ENCODE assay signal across 7 cellular contexts in the genomic region with DNA sequence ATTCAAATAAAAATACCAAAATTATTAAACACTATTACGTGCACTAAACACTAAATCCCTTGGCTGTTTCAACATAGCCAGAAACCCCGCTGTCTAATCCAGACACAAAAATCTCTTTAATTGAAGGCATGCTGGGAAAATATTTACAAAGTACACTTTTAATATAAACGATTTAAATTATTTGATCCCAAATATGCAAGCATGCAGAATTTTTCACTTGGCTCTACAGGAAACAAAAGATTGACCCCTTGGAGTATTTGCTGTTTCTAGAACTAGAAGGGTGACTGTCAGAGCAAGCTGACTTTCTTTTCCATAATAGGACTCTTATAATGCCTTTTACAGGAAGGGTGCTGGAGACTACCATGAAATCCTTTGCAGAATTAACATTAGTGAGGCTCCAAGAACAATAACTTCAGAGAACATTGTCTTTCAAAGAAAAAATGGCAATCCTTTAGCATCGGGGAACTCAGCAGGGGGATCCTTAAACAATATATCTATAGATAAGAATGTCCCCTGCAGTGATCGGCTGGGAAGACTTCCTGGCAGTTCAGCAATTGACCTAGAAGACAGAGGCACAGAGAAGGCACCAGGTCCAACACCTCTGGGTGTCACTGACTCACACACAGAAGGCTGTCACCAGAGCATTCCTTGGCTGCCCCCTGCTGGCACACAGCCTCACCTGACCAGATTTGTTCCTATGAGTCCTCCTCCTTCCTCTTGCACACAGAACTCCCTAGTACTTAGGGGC. TPM values are rescaled to one million over a fixed set of nuclear protein-coding genes. Genes with fewer than 3 reads are reported as not detected.
DNase-seq lines count a peak whose midpoint lies in the region; TF ChIP-seq lines count a peak whose summit lies in the region.

No MANE protein-coding gene starts in this region.

- no peaks in the 10 kb centered on the region for H3K27me3 Mint-ChIP-seq in immature natural killer cell (ENCODE audit: low read depth in 3 of 3)

- peak overlapping the region; percentile 15 to 66 for H3K27ac ChIP-seq in ascending aorta

- H3K4me1 Mint-ChIP-seq in immature natural killer cell, result peaks cover 5 to 6% of the 10 kb centered on the region in 2 donors

- TF ChIP-seq CTCF in GM12875 (IDR thresholded peaks at IDR 0.05; ENCODE audit: borderline replicate concordance, insufficient read depth, low read depth, low read length) (peak; percentile 89), LNCaP clone FGC (IDR thresholded peaks at IDR 0.05; ENCODE audit: control insufficient read depth, extremely low read depth, insufficient read depth) (peak; percentile 92), ascending aorta (IDR thresholded peaks at IDR 0.05) (peak; percentile 9 to 54 (median 51))

- no peak overlapping the region for H3K4me3 ChIP-seq in GM12875 (ENCODE audit: low read depth, low read length)
- H3K4me3 ChIP-seq in LNCaP clone FGC (ENCODE audit: low read depth, low read length), result no peak overlapping the region
- H3K4me3 ChIP-seq in ascending aorta, result no peak overlapping the region

- peaks cover 56 to 62% of the 10 kb centered on the region in 2 donors for H3K36me3 ChIP-seq in ascending aorta

- peaks cover 12 to 22% of the 10 kb centered on the region in 2 donors for H3K4me1 ChIP-seq in ascending aorta

- H3K9me3 ChIP-seq in ascending aorta, result no peaks in the 10 kb centered on the region

- intact Hi-C loops in ascending aorta (cut with DNase I), result loop anchor here (1.0 to 2.0 kb wide), 2 partner anchors 98 to 183 kb away; no protein-coding TSS in a partner anchor

- peak overlapping the region in 1 of 6 donors; percentile 2 for H3K27ac Mint-ChIP-seq in immature natural killer cell

- no peak overlapping the region for H3K4me3 Mint-ChIP-seq in immature natural killer cell

- peaks cover 8 to 61% (median 25%) of the 10 kb centered on the region in 3 donors for H3K36me3 Mint-ChIP-seq in immature natural killer cell

- peak; percentile 61 for DNase-seq in HCEC 1CT
- peak; percentile 54 for DNase-seq in LNCaP clone FGC (ENCODE audit: low read depth)
- peak; percentile 22 for DNase-seq in T follicular helper cell (ENCODE audit: low read depth)
- peak in 1 of 2 donors; percentile 84 for DNase-seq in ascending aorta (ENCODE audit: low spot score in 2 of 2)
- peak; percentile 34 to 42 (median 41) for DNase-seq in immature natural killer cell
- DNase-seq in stimulated activated CD4-positive, alpha-beta T cell treated with anti-CD3 and anti-CD28 coated beads, Interleukin-1b, Interleukin-23, amount 100 ng/mL, for 24 hours (ENCODE audit: low read depth in 4 of 4, low spot score in 1 of 4), result peak; percentile 47 to 66 (median 50)

- no peaks in the 10 kb centered on the region for H3K27me3 ChIP-seq in ascending aorta

- H3K9me3 Mint-ChIP-seq in immature natural killer cell, result no peaks in the 10 kb centered on the region

RNA-seq across cellular contexts. Expression of a gene that starts 55.8 kb away (rescaled TPM):
- not detected for total RNA-seq in ascending aorta
- polyA plus RNA-seq in immature natural killer cell, result not detected
